Comparison of ENCODE assay signal across 8 cellular contexts in the genomic region with DNA sequence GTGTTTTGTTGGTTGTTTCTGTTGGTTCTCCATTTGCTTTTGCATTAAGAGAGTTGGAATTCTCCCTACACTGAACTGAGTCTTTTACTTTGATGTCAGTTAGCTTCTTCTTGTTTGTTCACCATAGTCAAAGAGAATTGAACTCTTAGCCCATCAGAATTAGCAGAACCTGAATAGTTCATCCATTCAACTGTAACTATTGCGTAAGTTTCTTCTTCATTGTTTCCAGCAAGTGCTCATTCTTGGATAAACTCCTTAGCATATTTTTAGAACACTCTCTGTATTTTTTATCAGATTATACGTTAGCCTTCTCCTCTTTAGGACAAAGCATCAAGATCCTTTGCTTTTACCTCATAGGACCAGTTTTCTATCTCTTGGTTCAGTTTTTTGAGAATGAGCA.
"Had no signal": no experiment of that assay in that cellular context is flagged by ENCODE, and none has a peak within 500 bp of the region (broad histone marks: within the 10 kb centered on the region; RNA-seq: fewer than 3 reads in every experiment).

No MANE protein-coding gene starts in this region.

- DNase-seq: GDM1, GF-D8 had no signal

- FAIRE-seq: G401.6, GM12878, GM12891, GM12892, GM18507, GM19239 had no signal

- H3K4me3 ChIP-seq: GM12878 had no signal
